In genomic region chr1:100921110-100921706, GRCh38 we compare ENCODE assay signal across 9 cellular contexts. TPM values are rescaled to one million over a fixed set of nuclear protein-coding genes. Genes with fewer than 3 reads are reported as not detected.
DNase-seq lines count a peak whose midpoint lies in the region; ATAC-seq and TF ChIP-seq lines count a peak whose summit lies in the region.
"Had no signal": no experiment of that assay in that cellular context is flagged by ENCODE, and none has a peak within 500 bp of the region (broad histone marks: within the 10 kb centered on the region; RNA-seq: fewer than 3 reads in every experiment).

No MANE protein-coding gene starts in this region.

- peak overlapping the region; percentile 70 for H3K27ac Mint-ChIP-seq in activated CD4-positive, alpha-beta T cell treated with anti-CD3 and anti-CD28 coated beads for 36 hours
- H3K27ac Mint-ChIP-seq: dendritic cell treated with granulocyte-macrophage colony-stimulating factor and Interleukin-4, amounts not matched to agents 40 ng/mL and 50 ng/mL, for 4 days had no signal

- no peaks in the 10 kb centered on the region for H4K20me1 ChIP-seq in KMS-11 (ENCODE audit: insufficient read depth)

- no peak overlapping the region for H3K4me2 ChIP-seq in KMS-11

- DNase-seq in activated CD4-positive, alpha-beta T cell treated with anti-CD3 and anti-CD28 coated beads for 36 hours: no peak
- DNase-seq in activated CD4-positive, alpha-beta T cell treated with anti-CD3 and anti-CD28 coated beads for 48 hours: no peak
- DNase-seq in SHP77 (lab: John Stamatoyannopoulos, UW) (peak; percentile 17 to 20), fibroblast of pulmonary artery (ENCODE audit: low read depth) (peak; percentile 79), retina (peak; percentile 19)

- no peak overlapping the region for H2AFZ ChIP-seq in KMS-11 (ENCODE audit: low read depth)

- no peak overlapping the region for H3K9ac ChIP-seq in KMS-11

- no peaks in the 10 kb centered on the region for H3K27me3 ChIP-seq in KMS-11 (ENCODE audit: insufficient read depth, low read depth)

- H3K4me3 Mint-ChIP-seq in activated CD4-positive, alpha-beta T cell treated with anti-CD3 and anti-CD28 coated beads for 36 hours: no peak overlapping the region
- H3K4me3 Mint-ChIP-seq: dendritic cell treated with granulocyte-macrophage colony-stimulating factor and Interleukin-4, amounts not matched to agents 40 ng/mL and 50 ng/mL, for 4 days had no signal

- H3K36me3 ChIP-seq in KMS-11 (ENCODE audit: insufficient read depth): no peaks in the 10 kb centered on the region

- peaks cover 12% of the 10 kb centered on the region for H3K9me3 Mint-ChIP-seq in activated CD4-positive, alpha-beta T cell treated with anti-CD3 and anti-CD28 coated beads for 36 hours (ENCODE audit: low read depth)
- H3K9me3 Mint-ChIP-seq: dendritic cell treated with granulocyte-macrophage colony-stimulating factor and Interleukin-4, amounts not matched to agents 40 ng/mL and 50 ng/mL, for 4 days had no signal

- CTCF ChIA-PET in activated CD4-positive, alpha-beta T cell treated with anti-CD3 and anti-CD28 coated beads for 36 hours (lab: Charles Lee): interaction anchor here (0.6 to 6.2 kb wide), 28 partner anchors 10 to 437 kb away, joined by 3 to 98 read pairs (median 4); no protein-coding TSS in a partner anchor

- H3K27ac ChIP-seq in KMS-11: no peak overlapping the region

- H3K4me1 ChIP-seq in KMS-11 (ENCODE audit: low read depth, poor library complexity, severe bottlenecking): no peaks in the 10 kb centered on the region

- no peaks in the 10 kb centered on the region for H3K27me3 Mint-ChIP-seq in activated CD4-positive, alpha-beta T cell treated with anti-CD3 and anti-CD28 coated beads for 36 hours
- H3K27me3 Mint-ChIP-seq: dendritic cell treated with granulocyte-macrophage colony-stimulating factor and Interleukin-4, amounts not matched to agents 40 ng/mL and 50 ng/mL, for 4 days had no signal

- H3K36me3 Mint-ChIP-seq in activated CD4-positive, alpha-beta T cell treated with anti-CD3 and anti-CD28 coated beads for 36 hours (ENCODE audit: low read depth): peaks cover 28% of the 10 kb centered on the region

- H3K79me2 ChIP-seq in KMS-11 (ENCODE audit: insufficient read depth, low read depth): no peaks in the 10 kb centered on the region

- ATAC-seq in activated CD4-positive, alpha-beta T cell treated with anti-CD3 and anti-CD28 coated beads for 36 hours: no peak
- ATAC-seq in GM21526 (IDR thresholded peaks at IDR 0.05; ENCODE audit: low FRiP score, unreplicated experiment) (no peak), HG03378 (IDR thresholded peaks at IDR 0.05; ENCODE audit: unreplicated experiment) (no peak)

- no peak overlapping the region for H3K4me3 ChIP-seq in KMS-11 (IDR thresholded peaks at IDR 0.05; ENCODE audit: insufficient read depth, low read depth, low read length)
- H3K4me3 ChIP-seq in fibroblast of pulmonary artery (replicated peaks; ENCODE audit: low read depth, low read length): no peak overlapping the region

- TF ChIP-seq CTCF in KMS-11 (conservative IDR thresholded peaks at IDR 0.05; ENCODE audit: low read depth, low read length) (peak; percentile 60), fibroblast of pulmonary artery (IDR thresholded peaks at IDR 0.05; ENCODE audit: low read length, missing control alignments) (peak; percentile 53)

- H3K4me1 Mint-ChIP-seq in activated CD4-positive, alpha-beta T cell treated with anti-CD3 and anti-CD28 coated beads for 36 hours: peaks cover 43% of the 10 kb centered on the region

- POLR2A ChIA-PET in activated CD4-positive, alpha-beta T cell treated with anti-CD3 and anti-CD28 coated beads for 36 hours (lab: Charles Lee): no interaction called here

- intact Hi-C loops in activated CD4-positive, alpha-beta T cell treated with anti-CD3 and anti-CD28 coated beads for 36 hours (cut with DNase I, micrococcal nuclease): loop anchor here (1.0 to 5.0 kb wide), 8 partner anchors 24 to 436 kb away; partner anchors contain the start of genes DPH5 (in 1 of the 2) and SLC30A7 (in 1 of the 2)

RNA-seq across cellular contexts. Expression of gene SLC30A7, which starts 25.3 kb away (rescaled TPM):
- 10 to 100 TPM; 33.2 to 34.6 TPM for total RNA-seq in activated CD4-positive, alpha-beta T cell treated with anti-CD3 and anti-CD28 coated beads for 36 hours

RNA-seq across cellular contexts. Expression of gene EXTL2, which starts 26.6 kb away (rescaled TPM):
- 1 to 10 TPM; 4.5 to 5.0 TPM for total RNA-seq in activated CD4-positive, alpha-beta T cell treated with anti-CD3 and anti-CD28 coated beads for 36 hours

Comparison
In these comparisons a context has a peak if more than half of its experiments do, and no peak if none do; other contexts are left out.
1. DNase-seq: peak in SHP77 (2 of 2), fibroblast of pulmonary artery (single experiment) and retina (single experiment); none in activated CD4-positive, alpha-beta T cell treated with anti-CD3 and anti-CD28 coated beads for 36 hours (single experiment) and activated CD4-positive, alpha-beta T cell treated with anti-CD3 and anti-CD28 coated beads for 48 hours (single experiment).